8 cellular contexts compared by ENCODE assay signal in the genomic region with DNA sequence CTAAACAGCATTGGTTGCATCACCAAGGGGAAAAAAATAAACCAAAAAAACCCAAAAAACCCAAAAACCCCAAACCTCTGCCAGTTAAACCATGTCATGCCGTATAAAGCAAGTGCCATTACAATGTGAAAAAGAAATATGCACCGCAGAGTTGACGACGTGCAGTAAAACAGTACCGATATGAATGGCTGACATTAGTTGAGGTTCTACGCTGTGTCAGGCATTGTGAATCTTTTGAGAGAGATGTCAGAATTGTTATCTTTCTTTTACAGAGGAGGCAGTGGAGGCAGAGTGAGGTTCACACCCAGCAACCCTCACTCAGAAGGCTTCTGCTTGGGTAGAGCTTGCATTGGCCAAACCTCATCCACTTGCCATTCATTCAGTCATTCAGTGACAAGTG.
A peak's percentile ranks its signal among the peaks of the same experiment; 100 is the strongest.
DNase-seq lines count a peak whose midpoint lies in the region; ATAC-seq, FAIRE-seq and TF ChIP-seq lines count a peak whose summit lies in the region.
"Not testable (repeated sequence)": the region's sequence is repeated elsewhere in the genome, so short reads cannot be mapped to it uniquely, and the experiment has no call there.

No MANE protein-coding gene starts in this region.

- not testable (repeated sequence) for H3K9ac ChIP-seq in GM12878 (ENCODE audit: control insufficient read depth, insufficient read depth, low read length)

- H3K4me3 ChIP-seq in GM12878, result not testable (repeated sequence)

- not testable (repeated sequence) for TF ChIP-seq POLR2A in GM12878 (IDR thresholded peaks at IDR 0.05; ENCODE audit: low read depth, low read length)

- H3K4me2 ChIP-seq in GM12878 (ENCODE audit: control insufficient read depth, insufficient read depth), result not testable (repeated sequence)

- peaks cover 18% of the 10 kb centered on the region for H3K4me1 Mint-ChIP-seq in T-helper 1 cell treated with Interleukin-12 subunit alpha and Interleukin-12 subunit beta and Interleukin-4 antibody, amounts not matched to agents 30 μg/mL and 1 μg/mL, for 36 hours (ENCODE audit: low read depth)
- H3K4me1 Mint-ChIP-seq in activated CD4-positive, alpha-beta T cell treated with anti-CD3 and anti-CD28 coated beads, Interleukin-2, amount 10 ng/mL, durations not matched to agents 24 days and 14 days, result peaks cover 31% of the 10 kb centered on the region
- H3K4me1 Mint-ChIP-seq in activated CD8-positive, alpha-beta T cell treated with anti-CD3 and anti-CD28 coated beads for 36 hours (ENCODE audit: low read depth), result peaks cover 30% of the 10 kb centered on the region
- H3K4me1 Mint-ChIP-seq in activated T-cell treated with anti-CD3 and anti-CD28 coated beads, Interleukin-2, amount 50 U/mL, for 72 hours (ENCODE audit: low read depth), result peaks cover 50% of the 10 kb centered on the region
- peaks cover 31% of the 10 kb centered on the region for H3K4me1 Mint-ChIP-seq in activated T-helper 2 cell treated with anti-CD3 and anti-CD28 coated beads, Interferon-gamma antibody, Interleukin-2, Interleukin-4, amounts not matched to agents 10 μg/mL and 5 μg/mL and 100 μg/mL, durations not matched to agents 14 hours and 24 hours and 36 hours (ENCODE audit: low read depth)
- peaks cover 0 to 11% of the 10 kb centered on the region in 2 donors for H3K4me1 Mint-ChIP-seq in effector memory CD8-positive, alpha-beta T cell (ENCODE audit: low read depth in 2 of 2)
- H3K4me1 Mint-ChIP-seq in stimulated activated effector memory CD8-positive, alpha-beta T cell treated with anti-CD3 and anti-CD28 coated beads, Interleukin-12 subunit alpha, Interleukin-12 subunit beta, amount 100 ng/mL, for 72 hours, result peaks cover 45% of the 10 kb centered on the region

- not testable (repeated sequence) for TF ChIP-seq EP300 in GM12878 (IDR thresholded peaks at IDR 0.05; ENCODE audit: borderline replicate concordance in 1 of 2, control insufficient read depth in 1 of 2, low read depth in 2 of 2, low read length in 2 of 2)

- H4K20me1 ChIP-seq in GM12878 (ENCODE audit: control insufficient read depth, insufficient read depth), result not testable (repeated sequence)

- in situ Hi-C loops in GM12878 (cut with MboI), result not testable (repeated sequence)

- RAD21 ChIA-PET in GM12878 (lab: Charles Lee; ENCODE audit: unreplicated experiment), result not testable (repeated sequence)

- not testable (repeated sequence) for H3K36me3 ChIP-seq in GM12878 (ENCODE audit: control insufficient read depth in 2 of 2, insufficient read depth in 2 of 2, low read length in 1 of 2)

- peak overlapping the region; percentile 18 for H3K27ac Mint-ChIP-seq in T-helper 1 cell treated with Interleukin-12 subunit alpha and Interleukin-12 subunit beta and Interleukin-4 antibody, amounts not matched to agents 30 μg/mL and 1 μg/mL, for 36 hours
- H3K27ac Mint-ChIP-seq in activated CD4-positive, alpha-beta T cell treated with anti-CD3 and anti-CD28 coated beads, Interleukin-2, amount 10 ng/mL, durations not matched to agents 24 days and 14 days, result peak overlapping the region; percentile 78
- not testable (repeated sequence) for H3K27ac Mint-ChIP-seq in activated CD8-positive, alpha-beta T cell treated with anti-CD3 and anti-CD28 coated beads for 36 hours; stimulated activated effector memory CD8-positive, alpha-beta T cell treated with anti-CD3 and anti-CD28 coated beads, Interleukin-12 subunit alpha, Interleukin-12 subunit beta, amount 100 ng/mL, for 72 hours
- peak overlapping the region; percentile 20 for H3K27ac Mint-ChIP-seq in activated T-cell treated with anti-CD3 and anti-CD28 coated beads, Interleukin-2, amount 50 U/mL, for 72 hours
- peak overlapping the region; percentile 55 for H3K27ac Mint-ChIP-seq in activated T-helper 2 cell treated with anti-CD3 and anti-CD28 coated beads, Interferon-gamma antibody, Interleukin-2, Interleukin-4, amounts not matched to agents 10 μg/mL and 5 μg/mL and 100 μg/mL, durations not matched to agents 14 hours and 24 hours and 36 hours
- peak overlapping the region in 1 of 2 donors; percentile 91 for H3K27ac Mint-ChIP-seq in effector memory CD8-positive, alpha-beta T cell

- H3K36me3 Mint-ChIP-seq in T-helper 1 cell treated with Interleukin-12 subunit alpha and Interleukin-12 subunit beta and Interleukin-4 antibody, amounts not matched to agents 30 μg/mL and 1 μg/mL, for 36 hours (ENCODE audit: low read depth); activated CD4-positive, alpha-beta T cell treated with anti-CD3 and anti-CD28 coated beads, Interleukin-2, amount 10 ng/mL, durations not matched to agents 24 days and 14 days (ENCODE audit: low read depth); activated CD8-positive, alpha-beta T cell treated with anti-CD3 and anti-CD28 coated beads for 36 hours (ENCODE audit: low read depth); activated T-cell treated with anti-CD3 and anti-CD28 coated beads, Interleukin-2, amount 50 U/mL, for 72 hours (ENCODE audit: insufficient read depth in 2 of 2); activated T-helper 2 cell treated with anti-CD3 and anti-CD28 coated beads, Interferon-gamma antibody, Interleukin-2, Interleukin-4, amounts not matched to agents 10 μg/mL and 5 μg/mL and 100 μg/mL, durations not matched to agents 14 hours and 24 hours and 36 hours (ENCODE audit: low read depth); effector memory CD8-positive, alpha-beta T cell (ENCODE audit: insufficient read depth): not testable (repeated sequence)
- H3K36me3 Mint-ChIP-seq in stimulated activated effector memory CD8-positive, alpha-beta T cell treated with anti-CD3 and anti-CD28 coated beads, Interleukin-12 subunit alpha, Interleukin-12 subunit beta, amount 100 ng/mL, for 72 hours, result peaks cover 55% of the 10 kb centered on the region

- not testable (repeated sequence) for H3K9me3 ChIP-seq in GM12878 (replicated peaks; ENCODE audit: control insufficient read depth, insufficient read depth, low read length)

- not testable (repeated sequence) for H3K4me1 ChIP-seq in GM12878 (ENCODE audit: control insufficient read depth, insufficient read depth, low read length)

- ATAC-seq in activated CD8-positive, alpha-beta T cell treated with anti-CD3 and anti-CD28 coated beads for 36 hours; GM12878: not testable (repeated sequence)
- peak; percentile 6 to 47 for ATAC-seq in activated T-cell treated with anti-CD3 and anti-CD28 coated beads, Interleukin-2, amount 50 U/mL, for 72 hours (replicated peaks in 1 of 2)
- peak; percentile 25 for ATAC-seq in effector memory CD8-positive, alpha-beta T cell (replicated peaks)
- ATAC-seq in stimulated activated effector memory CD8-positive, alpha-beta T cell treated with anti-CD3 and anti-CD28 coated beads, Interleukin-12 subunit alpha, Interleukin-12 subunit beta, amount 100 ng/mL, for 72 hours, result peak; percentile 74

- not testable (repeated sequence) for H3K27me3 Mint-ChIP-seq in T-helper 1 cell treated with Interleukin-12 subunit alpha and Interleukin-12 subunit beta and Interleukin-4 antibody, amounts not matched to agents 30 μg/mL and 1 μg/mL, for 36 hours (ENCODE audit: low read depth); activated CD4-positive, alpha-beta T cell treated with anti-CD3 and anti-CD28 coated beads, Interleukin-2, amount 10 ng/mL, durations not matched to agents 24 days and 14 days; activated CD8-positive, alpha-beta T cell treated with anti-CD3 and anti-CD28 coated beads for 36 hours; activated T-cell treated with anti-CD3 and anti-CD28 coated beads, Interleukin-2, amount 50 U/mL, for 72 hours (ENCODE audit: low read depth); activated T-helper 2 cell treated with anti-CD3 and anti-CD28 coated beads, Interferon-gamma antibody, Interleukin-2, Interleukin-4, amounts not matched to agents 10 μg/mL and 5 μg/mL and 100 μg/mL, durations not matched to agents 14 hours and 24 hours and 36 hours (ENCODE audit: low read depth); effector memory CD8-positive, alpha-beta T cell

- not testable (repeated sequence) for BruUV-seq in GM12878 (replicated peaks; lab: Mats Ljungman, UMichigan)

- CTCF ChIA-PET in activated CD8-positive, alpha-beta T cell treated with anti-CD3 and anti-CD28 coated beads for 36 hours (lab: Charles Lee); GM12878 (lab: Yijun Ruan, JAX): not testable (repeated sequence)

- not testable (repeated sequence) for H3K27ac ChIP-seq in GM12878 (ENCODE audit: control insufficient read depth, insufficient read depth)

- TF ChIP-seq CTCF in activated CD8-positive, alpha-beta T cell treated with anti-CD3 and anti-CD28 coated beads for 36 hours (IDR thresholded peaks at IDR 0.05); GM12878 (IDR thresholded peaks at IDR 0.05 in 2 of 3, conservative IDR thresholded peaks at IDR 0.05 in 1 of 3; ENCODE audit: control insufficient read depth in 2 of 3, extremely low read depth in 1 of 3, insufficient read depth in 1 of 3, low read depth in 3 of 3, low read length in 3 of 3): not testable (repeated sequence)

- not testable (repeated sequence) for H3K79me2 ChIP-seq in GM12878 (ENCODE audit: control insufficient read depth, insufficient read depth, low read length)

- not testable (repeated sequence) for H3K4me3 Mint-ChIP-seq in T-helper 1 cell treated with Interleukin-12 subunit alpha and Interleukin-12 subunit beta and Interleukin-4 antibody, amounts not matched to agents 30 μg/mL and 1 μg/mL, for 36 hours; activated CD8-positive, alpha-beta T cell treated with anti-CD3 and anti-CD28 coated beads for 36 hours; activated T-helper 2 cell treated with anti-CD3 and anti-CD28 coated beads, Interferon-gamma antibody, Interleukin-2, Interleukin-4, amounts not matched to agents 10 μg/mL and 5 μg/mL and 100 μg/mL, durations not matched to agents 14 hours and 24 hours and 36 hours (ENCODE audit: low read depth)
- peak overlapping the region; percentile 41 for H3K4me3 Mint-ChIP-seq in activated CD4-positive, alpha-beta T cell treated with anti-CD3 and anti-CD28 coated beads, Interleukin-2, amount 10 ng/mL, durations not matched to agents 24 days and 14 days
- peak overlapping the region in 1 of 2 donors; percentile 49 for H3K4me3 Mint-ChIP-seq in activated T-cell treated with anti-CD3 and anti-CD28 coated beads, Interleukin-2, amount 50 U/mL, for 72 hours
- H3K4me3 Mint-ChIP-seq in effector memory CD8-positive, alpha-beta T cell, result peak overlapping the region; percentile 5 to 41
- peak overlapping the region; percentile 43 for H3K4me3 Mint-ChIP-seq in stimulated activated effector memory CD8-positive, alpha-beta T cell treated with anti-CD3 and anti-CD28 coated beads, Interleukin-12 subunit alpha, Interleukin-12 subunit beta, amount 100 ng/mL, for 72 hours

- DNase-seq in activated CD4-positive, alpha-beta T cell treated with anti-CD3 and anti-CD28 coated beads, Interleukin-2, amount 10 ng/mL, durations not matched to agents 24 days and 14 days; activated T-helper 2 cell treated with anti-CD3 and anti-CD28 coated beads, Interferon-gamma antibody, Interleukin-2, Interleukin-4, amounts not matched to agents 10 μg/mL and 5 μg/mL and 100 μg/mL, durations not matched to agents 14 hours and 24 hours and 36 hours (ENCODE audit: low spot score); GM12878 (ENCODE audit: low read depth, low spot score); effector memory CD8-positive, alpha-beta T cell: not testable (repeated sequence)
- peak; percentile 8 for DNase-seq in activated CD8-positive, alpha-beta T cell treated with anti-CD3 and anti-CD28 coated beads for 36 hours
- peak in 1 of 2 donors; percentile 47 for DNase-seq in activated T-cell treated with anti-CD3 and anti-CD28 coated beads, Interleukin-2, amount 50 U/mL, for 72 hours
- DNase-seq in stimulated activated effector memory CD8-positive, alpha-beta T cell treated with anti-CD3 and anti-CD28 coated beads, Interleukin-12 subunit alpha, Interleukin-12 subunit beta, amount 100 ng/mL, for 72 hours (ENCODE audit: low spot score in 2 of 2), result peak in 1 of 2 donors; percentile 67

- POLR2A ChIA-PET in activated CD8-positive, alpha-beta T cell treated with anti-CD3 and anti-CD28 coated beads for 36 hours (lab: Charles Lee); GM12878 (lab: Charles Lee): not testable (repeated sequence)

- peak; percentile 70 for FAIRE-seq in GM12878 (lab: Jason Lieb, UNC)

- H2AFZ ChIP-seq in GM12878 (ENCODE audit: control insufficient read depth, low read depth, low read length), result not testable (repeated sequence)

- not testable (repeated sequence) for TF ChIP-seq RAD21 in GM12878 (IDR thresholded peaks at IDR 0.05; ENCODE audit: insufficient read depth, low read depth, low read length)

- not testable (repeated sequence) for H3K27me3 ChIP-seq in GM12878 (replicated peaks in 1 of 2; ENCODE audit: control insufficient read depth in 2 of 2, insufficient read depth in 2 of 2, low read length in 1 of 2)

- not testable (repeated sequence) for H3K9me3 Mint-ChIP-seq in T-helper 1 cell treated with Interleukin-12 subunit alpha and Interleukin-12 subunit beta and Interleukin-4 antibody, amounts not matched to agents 30 μg/mL and 1 μg/mL, for 36 hours; activated CD4-positive, alpha-beta T cell treated with anti-CD3 and anti-CD28 coated beads, Interleukin-2, amount 10 ng/mL, durations not matched to agents 24 days and 14 days; activated CD8-positive, alpha-beta T cell treated with anti-CD3 and anti-CD28 coated beads for 36 hours; activated T-cell treated with anti-CD3 and anti-CD28 coated beads, Interleukin-2, amount 50 U/mL, for 72 hours; activated T-helper 2 cell treated with anti-CD3 and anti-CD28 coated beads, Interferon-gamma antibody, Interleukin-2, Interleukin-4, amounts not matched to agents 10 μg/mL and 5 μg/mL and 100 μg/mL, durations not matched to agents 14 hours and 24 hours and 36 hours; effector memory CD8-positive, alpha-beta T cell; stimulated activated effector memory CD8-positive, alpha-beta T cell treated with anti-CD3 and anti-CD28 coated beads, Interleukin-12 subunit alpha, Interleukin-12 subunit beta, amount 100 ng/mL, for 72 hours

- SMC1A ChIA-PET in GM12878 (lab: Charles Lee; ENCODE audit: uncharacterized antibody, unreplicated experiment), result not testable (repeated sequence)

- WGBS in GM12878 (ENCODE audit: insufficient coverage, insufficient replicate concordance, low lambda C conversion rate, missing lambda C conversion rate), result 96% methylated on average over 6 of the region's 6 CpGs

- intact Hi-C loops in activated CD4-positive, alpha-beta T cell treated with anti-CD3 and anti-CD28 coated beads, Interleukin-2, amount 10 ng/mL, durations not matched to agents 24 days and 14 days (cut with micrococcal nuclease); activated CD8-positive, alpha-beta T cell treated with anti-CD3 and anti-CD28 coated beads for 36 hours (cut with micrococcal nuclease); activated T-helper 2 cell treated with anti-CD3 and anti-CD28 coated beads, Interferon-gamma antibody, Interleukin-2, Interleukin-4, amounts not matched to agents 10 μg/mL and 5 μg/mL and 100 μg/mL, durations not matched to agents 14 hours and 24 hours and 36 hours (cut with micrococcal nuclease); GM12878 (cut with micrococcal nuclease; ENCODE audit: unreplicated experiment): not testable (repeated sequence)
